23 cellular contexts compared by ENCODE assay signal in genomic region chr1:43286115-43286514, GRCh38. TPM values are rescaled to one million over a fixed set of nuclear protein-coding genes. Genes with fewer than 3 reads are reported as not detected.
DNase-seq lines count a peak whose midpoint lies in the region; ATAC-seq, FAIRE-seq and TF ChIP-seq lines count a peak whose summit lies in the region.
"Had no signal": no experiment of that assay in that cellular context is flagged by ENCODE, and none has a peak within 500 bp of the region (broad histone marks: within the 10 kb centered on the region; RNA-seq: fewer than 3 reads in every experiment).

No MANE protein-coding gene starts in this region.

- peak overlapping the region; percentile 77 for H3K4me2 ChIP-seq in HepG2 (ENCODE audit: low read depth, low read length)
- H3K4me2 ChIP-seq: A549, SK-N-SH had no signal

- ATAC-seq in HepG2: peak; percentile 6; the same call in 1 of the 3 replicates
- ATAC-seq: A549, sciatic nerve had no signal

- no peak for TF ChIP-seq EP300 in HepG2 (IDR thresholded peaks at IDR 0.05; ENCODE audit: low read depth in 2 of 2, low read length in 2 of 2)
- no peak for TF ChIP-seq EP300 in HepG2 (CRISPR knock-in tag; IDR thresholded peaks at IDR 0.05; ENCODE audit: borderline replicate concordance)

- no peaks in the 10 kb centered on the region for H3K36me3 ChIP-seq in HepG2 (replicated peaks in 1 of 2; ENCODE audit: control insufficient read depth in 1 of 2, insufficient read depth in 2 of 2, low read length in 2 of 2)
- H3K36me3 ChIP-seq in rectal smooth muscle tissue (ENCODE audit: control insufficient read depth, insufficient read depth, low read length): no peaks in the 10 kb centered on the region

- H2AFZ ChIP-seq in HepG2 (ENCODE audit: low read length): no peak overlapping the region

- no peak overlapping the region for H3K27ac ChIP-seq in HepG2 (ENCODE audit: extremely low read length, insufficient read depth, low read length)
- H3K27ac ChIP-seq in rectal smooth muscle tissue (ENCODE audit: low read depth, low read length): no peak overlapping the region
- H3K27ac ChIP-seq: A549 had no signal

- CTCF ChIA-PET in HepG2 (lab: Yijun Ruan, JAX; ENCODE audit: low intra/inter-chr PET ratio, low total read pairs): no interaction called here

- DNase-seq in COLO668 (lab: John Stamatoyannopoulos, UW; ENCODE audit: unreplicated experiment): peak; percentile 73
- DNase-seq in SW480 (ENCODE audit: low spot score): peak; percentile 18
- no peak for DNase-seq in HepG2 (ENCODE audit: low spot score)
- DNase-seq in frontal cortex (ENCODE audit: low spot score in 2 of 2): no peak
- DNase-seq in activated T-cell treated with anti-CD3 and anti-CD28 coated beads for 4 hours: no peak
- no peak for DNase-seq in DMS153 treated with DMSO at 0.1 percent for 48 hours (lab: John Stamatoyannopoulos, UW; ENCODE audit: unreplicated experiment)
- no peak for DNase-seq in midbrain (lab: John Stamatoyannopoulos, UW)
- DNase-seq: activated CD4-positive, CD25-positive, alpha-beta regulatory T cell treated with anti-CD3 and anti-CD28 coated beads, Interleukin-2, amount 50 U/mL, for 72 hours; NCI-H446; NK-92 treated with Interleukin-12 subunit alpha and Interleukin-12 subunit beta, amount 100 ng/mL, for 24 hours; SK-N-SH; stimulated activated CD4-positive, alpha-beta T cell treated with anti-CD3 and anti-CD28 coated beads, Interleukin-1b, Interleukin-23, amount 100 ng/mL, for 48 hours; stimulated activated naive CD4-positive, alpha-beta T cell treated with Interleukin-2 at 50 U/mL for 16 hours; T1000 had no signal

- intact Hi-C loops in HepG2 (cut with micrococcal nuclease; ENCODE audit: unreplicated experiment): no loop called here

- BruUV-seq in HepG2 (replicated peaks; lab: Mats Ljungman, UMichigan): no TSS peak

- no peak for TF ChIP-seq POLR2A in HepG2 (IDR thresholded peaks at IDR 0.05; ENCODE audit: insufficient read depth in 1 of 2, low read depth in 2 of 2, low read length in 2 of 2)

- WGBS in HepG2 (ENCODE audit: low lambda C conversion rate): 74% methylated on average over 11 of the region's 11 CpGs

- H3K9ac ChIP-seq in HepG2 (ENCODE audit: insufficient read depth, low read depth, low read length) (no peak overlapping the region; the same call in 1 of the 2 replicates), rectal smooth muscle tissue (ENCODE audit: low read length) (no peak overlapping the region)
- H3K9ac ChIP-seq: SK-N-SH had no signal

- H3K9me3 ChIP-seq in HepG2 (ENCODE audit: low read length): no peaks in the 10 kb centered on the region
- H3K9me3 ChIP-seq: A549, SK-N-SH had no signal

- in situ Hi-C loops in HepG2 (cut with HindIII; ENCODE audit: extremely low pct_ligation_motif_present, low pct_unique_long_range_greater_than_20kb): no loop called here

- TF ChIP-seq CTCF in HepG2 (CRISPR knock-in tag; IDR thresholded peaks at IDR 0.05): no peak

- FAIRE-seq in HepG2 (lab: Jason Lieb, UNC) (no peak), frontal cortex (lab: Jason Lieb, UNC) (no peak)
- FAIRE-seq: A549 had no signal

- no peaks in the 10 kb centered on the region for H3K79me2 ChIP-seq in HepG2 (ENCODE audit: insufficient read depth, low read length)

- H3K4me3 ChIP-seq in HepG2 (replicated peaks in 1 of 3; ENCODE audit: insufficient read depth in 1 of 3, low read depth in 2 of 3, low read length in 3 of 3): peak overlapping the region in 2 of 3 experiments; percentile 58 to 70; a peak in 4 of 6 replicates
- peak overlapping the region; percentile 58 for H3K4me3 ChIP-seq in rectal smooth muscle tissue (ENCODE audit: low read length)
- H3K4me3 ChIP-seq: A549 had no signal

- H3K27me3 ChIP-seq in HepG2 (ENCODE audit: control insufficient read depth in 1 of 2, insufficient read depth in 2 of 2, low read length in 2 of 2) (peaks cover 1 to 9% of the 10 kb centered on the region in 2 experiments; a peak in 1 of 5 replicates), rectal smooth muscle tissue (ENCODE audit: control insufficient read depth, insufficient read depth, low read length) (no peaks in the 10 kb centered on the region)

- no peaks in the 10 kb centered on the region for H4K20me1 ChIP-seq in HepG2 (ENCODE audit: insufficient read depth, low read length)

- POLR2A ChIA-PET in HepG2 (lab: Yijun Ruan, JAX): interaction anchor here (1.4 to 2.6 kb wide), 4 partner anchors 10 to 72 kb away, joined by 5 to 35 read pairs (median 8); partner anchors contain the start of gene CDC20

- peaks cover 73% of the 10 kb centered on the region for H3K4me1 ChIP-seq in HepG2 (ENCODE audit: insufficient read depth, low read length)
- no peaks in the 10 kb centered on the region for H3K4me1 ChIP-seq in rectal smooth muscle tissue (ENCODE audit: control insufficient read depth, insufficient read depth, low read length)
- H3K4me1 ChIP-seq: A549 had no signal

- TF ChIP-seq RAD21 in HepG2 (CRISPR knock-in tag; IDR thresholded peaks at IDR 0.05): no peak

RNA-seq across cellular contexts. Expression of gene C1orf210, which starts 0.7 kb away (rescaled TPM):
- 0.49 and 0.52 TPM in 2 replicates for total RNA-seq in HepG2 (2016; rRNA removed; fragmentation: Illumina TruSeq; extraction: Trizol)
- total RNA-seq in HepG2 (2016; cell fraction: cytosol; rRNA removed; fragmentation: Illumina TruSeq; extraction: Trizol; ENCODE audit: low read depth): 0.44 TPM in 1 of 2 replicates, not detected in the other
- total RNA-seq in HepG2 (2016; cell fraction: insoluble cytoplasmic fraction; rRNA removed; fragmentation: Illumina TruSeq; extraction: Trizol): 0.52 and 0.54 TPM in 2 replicates
- 0.45 and 0.71 TPM in 2 replicates for total RNA-seq in HepG2 (2016; cell fraction: membrane; rRNA removed; fragmentation: Illumina TruSeq; extraction: Trizol)
- 0.87 TPM in 1 of 2 replicates, not detected in the other for total RNA-seq in HepG2 (2016; cell fraction: nucleus; rRNA removed; fragmentation: Illumina TruSeq; extraction: Trizol)
- polyA plus RNA-seq in HepG2 (2011; rRNA removed): 5.1 and 7.1 TPM in 2 replicates
- polyA plus RNA-seq in HepG2 (2011; cell fraction: cytosol; rRNA removed): 4.7 and 8.4 TPM in 2 replicates
- 0.98 and 2.3 TPM in 2 replicates for polyA plus RNA-seq in HepG2 (2011; cell fraction: nucleus; rRNA removed)
- 4.4 and 6.7 TPM in 2 replicates for polyA plus RNA-seq in HepG2 (2012)
- polyA plus RNA-seq in HepG2 (2016; cell fraction: cytosol; fragmentation: Illumina TruSeq; extraction: Trizol; ENCODE audit: low read depth): 0.37 and 0.51 TPM in 2 replicates
- 0.97 and 1.6 TPM in 2 replicates for polyA plus RNA-seq in HepG2 (2016; cell fraction: insoluble cytoplasmic fraction; fragmentation: Illumina TruSeq; extraction: Trizol; ENCODE audit: low read depth)
- polyA plus RNA-seq in HepG2 (2016; cell fraction: membrane; fragmentation: Illumina TruSeq; extraction: Trizol; ENCODE audit: low read depth): 0.76 and 0.95 TPM in 2 replicates
- 0.73 and 0.75 TPM in 2 replicates for polyA plus RNA-seq in HepG2 (2016; cell fraction: nucleus; fragmentation: Illumina TruSeq; extraction: Trizol; ENCODE audit: insufficient read depth, low read depth)
- polyA minus RNA-seq in HepG2 (2011; rRNA and poly(A)+ RNA removed; ENCODE audit: low replicate concordance): 2.2 TPM in 1 of 2 replicates, not detected in the other
- polyA minus RNA-seq in HepG2 (2011; cell fraction: cytosol; rRNA and poly(A)+ RNA removed): 0.97 and 1.5 TPM in 2 replicates
- polyA minus RNA-seq in HepG2 (2011; cell fraction: nucleus; rRNA and poly(A)+ RNA removed): 1.4 TPM in 1 of 2 replicates, not detected in the other
- not detected for total RNA-seq in frontal cortex
- total RNA-seq: activated T-helper 1 cell treated with anti-CD3 and anti-CD28 coated beads, Interleukin-12 subunit alpha, Interleukin-12 subunit beta, Interleukin-2, Interleukin-4 antibody, amounts not matched to agents 30 ng/mL and 10 ng/mL and 1 ng/mL, durations not matched to agents 14 hours and 24 hours and 36 hours; fibroblast of villous mesenchyme; G401; H4; RPMI7951; sciatic nerve had no signal
- polyA plus RNA-seq: A549, BJ, SK-N-SH had no signal

RNA-seq across cellular contexts. Expression of gene TIE1, which starts 14.7 kb away (rescaled TPM):
- total RNA-seq in HepG2 (2016; rRNA removed; fragmentation: Illumina TruSeq; extraction: Trizol) (0.20 and 0.84 TPM in 2 replicates), frontal cortex (6.9 TPM)
- total RNA-seq in HepG2 (2016; cell fraction: cytosol; rRNA removed; fragmentation: Illumina TruSeq; extraction: Trizol; ENCODE audit: low read depth): not detected in 2 replicates
- 0.30 and 0.76 TPM in 2 replicates for total RNA-seq in HepG2 (2016; cell fraction: insoluble cytoplasmic fraction; rRNA removed; fragmentation: Illumina TruSeq; extraction: Trizol)
- total RNA-seq in HepG2 (2016; cell fraction: membrane; rRNA removed; fragmentation: Illumina TruSeq; extraction: Trizol): 0.10 and 0.19 TPM in 2 replicates
- 1.3 TPM in 2 replicates for total RNA-seq in HepG2 (2016; cell fraction: nucleus; rRNA removed; fragmentation: Illumina TruSeq; extraction: Trizol)
- 0.58 and 2.5 TPM in 2 replicates for polyA plus RNA-seq in HepG2 (2011; rRNA removed)
- 0.72 and 1.1 TPM in 2 replicates for polyA plus RNA-seq in HepG2 (2011; cell fraction: cytosol; rRNA removed)
- 2.4 and 4.2 TPM in 2 replicates for polyA plus RNA-seq in HepG2 (2011; cell fraction: nucleus; rRNA removed)
- 0.35 and 1.3 TPM in 2 replicates for polyA plus RNA-seq in HepG2 (2012)
- 0.09 and 0.11 TPM in 2 replicates for polyA plus RNA-seq in HepG2 (2016; cell fraction: cytosol; fragmentation: Illumina TruSeq; extraction: Trizol; ENCODE audit: low read depth)
- polyA plus RNA-seq in HepG2 (2016; cell fraction: insoluble cytoplasmic fraction; fragmentation: Illumina TruSeq; extraction: Trizol; ENCODE audit: low read depth): 0.36 and 0.49 TPM in 2 replicates
- polyA plus RNA-seq in HepG2 (2016; cell fraction: membrane; fragmentation: Illumina TruSeq; extraction: Trizol; ENCODE audit: low read depth): 0.06 and 0.20 TPM in 2 replicates
- 0.96 and 1.3 TPM in 2 replicates for polyA plus RNA-seq in HepG2 (2016; cell fraction: nucleus; fragmentation: Illumina TruSeq; extraction: Trizol; ENCODE audit: insufficient read depth, low read depth)
- 4.2 TPM in 1 of 2 replicates, not detected in the other for polyA minus RNA-seq in HepG2 (2011; rRNA and poly(A)+ RNA removed; ENCODE audit: low replicate concordance)
- 0.88 and 2.3 TPM in 2 replicates for polyA minus RNA-seq in HepG2 (2011; cell fraction: cytosol; rRNA and poly(A)+ RNA removed)
- 0.75 and 0.77 TPM in 2 replicates for polyA minus RNA-seq in HepG2 (2011; cell fraction: nucleus; rRNA and poly(A)+ RNA removed)
- total RNA-seq: G401 had no signal
- polyA plus RNA-seq: A549, BJ had no signal

RNA-seq across cellular contexts. Expression of gene TMEM125, which starts 16.3 kb away (rescaled TPM):
- total RNA-seq in HepG2 (2016; rRNA removed; fragmentation: Illumina TruSeq; extraction: Trizol): not detected in 2 replicates
- not detected in 2 replicates for total RNA-seq in HepG2 (2016; cell fraction: cytosol; rRNA removed; fragmentation: Illumina TruSeq; extraction: Trizol; ENCODE audit: low read depth)
- total RNA-seq in HepG2 (2016; cell fraction: insoluble cytoplasmic fraction; rRNA removed; fragmentation: Illumina TruSeq; extraction: Trizol): not detected in 2 replicates
- total RNA-seq in HepG2 (2016; cell fraction: membrane; rRNA removed; fragmentation: Illumina TruSeq; extraction: Trizol): not detected in 2 replicates
- total RNA-seq in HepG2 (2016; cell fraction: nucleus; rRNA removed; fragmentation: Illumina TruSeq; extraction: Trizol): not detected in 2 replicates
- 0.03 TPM in 1 of 2 replicates, not detected in the other for polyA plus RNA-seq in HepG2 (2011; rRNA removed)
- 0.08 TPM in 2 replicates for polyA plus RNA-seq in HepG2 (2011; cell fraction: cytosol; rRNA removed)
- 0.09 TPM in 1 of 2 replicates, not detected in the other for polyA plus RNA-seq in HepG2 (2011; cell fraction: nucleus; rRNA removed)
- 0.07 TPM in 1 of 2 replicates, not detected in the other for polyA plus RNA-seq in HepG2 (2012)
- not detected in 2 replicates for polyA plus RNA-seq in HepG2 (2016; cell fraction: cytosol; fragmentation: Illumina TruSeq; extraction: Trizol; ENCODE audit: low read depth)
- polyA plus RNA-seq in HepG2 (2016; cell fraction: insoluble cytoplasmic fraction; fragmentation: Illumina TruSeq; extraction: Trizol; ENCODE audit: low read depth): not detected in 2 replicates
- not detected in 2 replicates for polyA plus RNA-seq in HepG2 (2016; cell fraction: membrane; fragmentation: Illumina TruSeq; extraction: Trizol; ENCODE audit: low read depth)
- polyA plus RNA-seq in HepG2 (2016; cell fraction: nucleus; fragmentation: Illumina TruSeq; extraction: Trizol; ENCODE audit: insufficient read depth, low read depth): not detected in 2 replicates
- 0.22 TPM in 1 of 2 replicates, not detected in the other for polyA minus RNA-seq in HepG2 (2011; rRNA and poly(A)+ RNA removed; ENCODE audit: low replicate concordance)
- polyA minus RNA-seq in HepG2 (2011; cell fraction: cytosol; rRNA and poly(A)+ RNA removed): not detected in 2 replicates
- polyA minus RNA-seq in HepG2 (2011; cell fraction: nucleus; rRNA and poly(A)+ RNA removed): not detected in 2 replicates
- total RNA-seq in frontal cortex: 0.82 TPM
- total RNA-seq: activated T-helper 1 cell treated with anti-CD3 and anti-CD28 coated beads, Interleukin-12 subunit alpha, Interleukin-12 subunit beta, Interleukin-2, Interleukin-4 antibody, amounts not matched to agents 30 ng/mL and 10 ng/mL and 1 ng/mL, durations not matched to agents 14 hours and 24 hours and 36 hours; G401; H4; RPMI7951 had no signal
- polyA plus RNA-seq: A549, SK-N-SH had no signal

RNA-seq across cellular contexts. Expression of gene MPL, which starts 51.5 kb away (rescaled TPM):
- total RNA-seq in HepG2 (2016; rRNA removed; fragmentation: Illumina TruSeq; extraction: Trizol) (not detected in 2 replicates), frontal cortex (not detected)
- 0.30 TPM in 1 of 2 replicates, not detected in the other for total RNA-seq in HepG2 (2016; cell fraction: cytosol; rRNA removed; fragmentation: Illumina TruSeq; extraction: Trizol; ENCODE audit: low read depth)
- not detected in 2 replicates for total RNA-seq in HepG2 (2016; cell fraction: insoluble cytoplasmic fraction; rRNA removed; fragmentation: Illumina TruSeq; extraction: Trizol)
- not detected in 2 replicates for total RNA-seq in HepG2 (2016; cell fraction: membrane; rRNA removed; fragmentation: Illumina TruSeq; extraction: Trizol)
- not detected in 2 replicates for total RNA-seq in HepG2 (2016; cell fraction: nucleus; rRNA removed; fragmentation: Illumina TruSeq; extraction: Trizol)
- not detected in 2 replicates for polyA plus RNA-seq in HepG2 (2011; rRNA removed)
- not detected in 2 replicates for polyA plus RNA-seq in HepG2 (2011; cell fraction: cytosol; rRNA removed)
- not detected in 2 replicates for polyA plus RNA-seq in HepG2 (2011; cell fraction: nucleus; rRNA removed)
- polyA plus RNA-seq in HepG2 (2012): not detected in 2 replicates
- polyA plus RNA-seq in HepG2 (2016; cell fraction: cytosol; fragmentation: Illumina TruSeq; extraction: Trizol; ENCODE audit: low read depth): not detected in 2 replicates
- polyA plus RNA-seq in HepG2 (2016; cell fraction: insoluble cytoplasmic fraction; fragmentation: Illumina TruSeq; extraction: Trizol; ENCODE audit: low read depth): 0.12 TPM in 1 of 2 replicates, not detected in the other
- polyA plus RNA-seq in HepG2 (2016; cell fraction: membrane; fragmentation: Illumina TruSeq; extraction: Trizol; ENCODE audit: low read depth): not detected in 2 replicates
- polyA plus RNA-seq in HepG2 (2016; cell fraction: nucleus; fragmentation: Illumina TruSeq; extraction: Trizol; ENCODE audit: insufficient read depth, low read depth): not detected in 2 replicates
- polyA minus RNA-seq in HepG2 (2011; rRNA and poly(A)+ RNA removed; ENCODE audit: low replicate concordance): 0.54 TPM in 1 of 2 replicates, not detected in the other
- polyA minus RNA-seq in HepG2 (2011; cell fraction: cytosol; rRNA and poly(A)+ RNA removed): not detected in 2 replicates
- not detected in 2 replicates for polyA minus RNA-seq in HepG2 (2011; cell fraction: nucleus; rRNA and poly(A)+ RNA removed)
- total RNA-seq: activated T-helper 1 cell treated with anti-CD3 and anti-CD28 coated beads, Interleukin-12 subunit alpha, Interleukin-12 subunit beta, Interleukin-2, Interleukin-4 antibody, amounts not matched to agents 30 ng/mL and 10 ng/mL and 1 ng/mL, durations not matched to agents 14 hours and 24 hours and 36 hours; fibroblast of villous mesenchyme; G401; H4; RPMI7951 had no signal
- polyA plus RNA-seq: A549, BJ, SK-N-SH had no signal

Comparison
In these comparisons a context has a peak if more than half of its experiments do, and no peak if none do; other contexts are left out.
1. DNase-seq: peak in COLO668 (single experiment) and SW480 (single experiment); none in HepG2 (single experiment), frontal cortex (0 of 2), activated T-cell treated with anti-CD3 and anti-CD28 coated beads for 4 hours (single experiment), DMS153 treated with DMSO at 0.1 percent for 48 hours (single experiment) and midbrain (single experiment).